19 cellular contexts compared by ENCODE assay signal in genomic region chr3:42270561-42270960, GRCh38. TPM values are rescaled to one million over a fixed set of nuclear protein-coding genes. Genes with fewer than 3 reads are reported as not detected.
DNase-seq lines count a peak whose midpoint lies in the region; ATAC-seq and TF ChIP-seq lines count a peak whose summit lies in the region.
"Had no signal": no experiment of that assay in that cellular context is flagged by ENCODE, and none has a peak within 500 bp of the region (broad histone marks: within the 10 kb centered on the region; RNA-seq: fewer than 3 reads in every experiment).

No MANE protein-coding gene starts in this region.

- H3K27ac ChIP-seq in mesendoderm (ENCODE audit: low read depth, low read length) (no peak overlapping the region), gastrocnemius medialis (no peak overlapping the region)
- H3K27ac ChIP-seq: GM23248, PC-9 had no signal

- H3K36me3 ChIP-seq in mesendoderm (ENCODE audit: control insufficient read depth, insufficient read depth, low read length) (no peaks in the 10 kb centered on the region), gastrocnemius medialis (no peaks in the 10 kb centered on the region)

- no peak for TF ChIP-seq CTCF in gastrocnemius medialis (IDR thresholded peaks at IDR 0.05 in 4 of 5, conservative IDR thresholded peaks at IDR 0.05 in 1 of 5)

- H3K27me3 ChIP-seq in mesendoderm (ENCODE audit: insufficient read depth, low read length, poor library complexity) (no peaks in the 10 kb centered on the region), gastrocnemius medialis (peaks cover 6 to 15% (median 6%) of the 10 kb centered on the region in 3 donors)

- no peak overlapping the region for H3K4ac ChIP-seq in mesendoderm (ENCODE audit: low read depth, low read length)

- no peak overlapping the region for H3K56ac ChIP-seq in mesendoderm (ENCODE audit: low read length)

- H3K4me1 ChIP-seq in mesendoderm (ENCODE audit: control insufficient read depth, low read depth, low read length), result no peaks in the 10 kb centered on the region
- H3K4me1 ChIP-seq in gastrocnemius medialis, result no peaks in the 10 kb centered on the region

- DNase-seq in NCI-H1092 (lab: John Stamatoyannopoulos, UW) (peak; percentile 46), NCI-H2029 treated with DMSO at 0.1 percent for 48 hours (lab: John Stamatoyannopoulos, UW) (peak; percentile 89), NCI-H524 (lab: John Stamatoyannopoulos, UW) (peak; percentile 91 to 96), mesendoderm (peak; percentile 77), gastrocnemius medialis (no peak)
- DNase-seq in activated naive CD4-positive, alpha-beta T cell (lab: John Stamatoyannopoulos, UW), result no peak
- DNase-seq: CD8-positive, alpha-beta T cell; DMS 273 treated with DMSO at 0.1 percent for 48 hours; GM23248; NCI-H510A; PC-9; T-helper 9 cell had no signal

- H3K79me1 ChIP-seq in mesendoderm (ENCODE audit: low read length), result no peaks in the 10 kb centered on the region

- H3K9ac ChIP-seq in mesendoderm (ENCODE audit: low read length), result no peak overlapping the region
- H3K9ac ChIP-seq: GM23248 had no signal

- H3K9me3 ChIP-seq in gastrocnemius medialis, result no peaks in the 10 kb centered on the region

- in situ Hi-C loops in gastrocnemius medialis (cut with MboI; ENCODE audit: low sequenced_read_pairs in 4 of 4), result no loop called here

- H2BK5ac ChIP-seq in mesendoderm (ENCODE audit: low read length), result no peak overlapping the region

- no peak overlapping the region for H4K8ac ChIP-seq in mesendoderm (ENCODE audit: low read depth, low read length)

- no peak overlapping the region for H3K23ac ChIP-seq in mesendoderm (ENCODE audit: low read length)

- H2BK15ac ChIP-seq in mesendoderm (replicated peaks; ENCODE audit: low read depth), result no peak overlapping the region

- ATAC-seq in gastrocnemius medialis, result no peak
- ATAC-seq in GM19463 (IDR thresholded peaks at IDR 0.05; ENCODE audit: unreplicated experiment), result no peak
- ATAC-seq: CD8-positive, alpha-beta T cell; GM12878; HCT116 had no signal

- H4K5ac ChIP-seq in mesendoderm (ENCODE audit: low read length), result no peak overlapping the region

- intact Hi-C loops in gastrocnemius medialis (cut with DNase I; ENCODE audit: low total_unique reads), result no loop called here

- no peak for TF ChIP-seq POLR2A in gastrocnemius medialis (IDR thresholded peaks at IDR 0.05)

- H3K4me3 ChIP-seq in mesendoderm (ENCODE audit: low read length) (no peak overlapping the region), gastrocnemius medialis (no peak overlapping the region)
- H3K4me3 ChIP-seq: GM12878, GM23248, PC-9 had no signal

- no peak overlapping the region for H3K18ac ChIP-seq in mesendoderm (ENCODE audit: low read length)

- H3K4me2 ChIP-seq in mesendoderm (ENCODE audit: low read length), result no peak overlapping the region
- H3K4me2 ChIP-seq: PC-9 had no signal

- WGBS in mesendoderm (ENCODE audit: extremely low coverage, insufficient coverage, low lambda C conversion rate), result no CpG with 5 or more reads among the region's 1 CpG

- H2AK5ac ChIP-seq in mesendoderm (ENCODE audit: low read length), result no peak overlapping the region

- no peaks in the 10 kb centered on the region for H3K79me2 ChIP-seq in mesendoderm (ENCODE audit: control insufficient read depth, insufficient read depth, low read length)

- H2BK120ac ChIP-seq in mesendoderm (ENCODE audit: low read depth, low read length), result no peak overlapping the region

RNA-seq across cellular contexts. Expression of gene CCK, which starts 4.6 kb away (rescaled TPM):
- polyA plus RNA-seq in mesendoderm (2013, experiment 1 of 2), result 0.86 TPM
- polyA plus RNA-seq in mesendoderm (2013, experiment 2 of 2), result 0.64 TPM
- 1 to 10 TPM in 1 of 4 donors, not detected in 3; 1.1 TPM for total RNA-seq in gastrocnemius medialis
- total RNA-seq: CD8-positive, alpha-beta T cell; GM12878; HT-29; LHCN-M2 had no signal
- polyA plus RNA-seq: BJ, GM12878, GM23248, IgD-negative memory B cell had no signal

Comparison
In these comparisons a context has a peak if more than half of its experiments do, and no peak if none do; other contexts are left out.
1. DNase-seq: peak in NCI-H1092 (single experiment), NCI-H2029 treated with DMSO at 0.1 percent for 48 hours (single experiment), NCI-H524 (2 of 2) and mesendoderm (single experiment); none in gastrocnemius medialis (0 of 2) and activated naive CD4-positive, alpha-beta T cell (0 of 4).